ENCODE assay signal across 1 cellular context in genomic region chr9:116843863-116844620, GRCh38.
TF ChIP-seq lines count a peak whose summit lies in the region.

No MANE protein-coding gene starts in this region.

TF ChIP-seq in GM12878, 131 proteins besides CTCF, POLR2A, EP300 and RAD21 (continued from another document):
- no peak for TF ChIP-seq ATF2 (IDR thresholded peaks at IDR 0.05; ENCODE audit: low read length)
- TF ChIP-seq, protein P1, sequence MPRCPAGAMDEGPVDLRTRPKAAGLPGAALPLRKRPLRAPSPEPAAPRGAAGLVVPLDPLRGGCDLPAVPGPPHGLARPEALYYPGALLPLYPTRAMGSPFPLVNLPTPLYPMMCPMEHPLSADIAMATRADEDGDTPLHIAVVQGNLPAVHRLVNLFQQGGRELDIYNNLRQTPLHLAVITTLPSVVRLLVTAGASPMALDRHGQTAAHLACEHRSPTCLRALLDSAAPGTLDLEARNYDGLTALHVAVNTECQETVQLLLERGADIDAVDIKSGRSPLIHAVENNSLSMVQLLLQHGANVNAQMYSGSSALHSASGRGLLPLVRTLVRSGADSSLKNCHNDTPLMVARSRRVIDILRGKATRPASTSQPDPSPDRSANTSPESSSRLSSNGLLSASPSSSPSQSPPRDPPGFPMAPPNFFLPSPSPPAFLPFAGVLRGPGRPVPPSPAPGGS (IDR thresholded peaks at IDR 0.05; ENCODE audit: borderline replicate concordance, insufficient read depth, low read depth, low read length, poor library complexity, severe bottlenecking): no peak
- peak; percentile 39 to 48; a peak in 2 of 4 replicates for TF ChIP-seq IKZF2 (IDR thresholded peaks at IDR 0.05)
- TF ChIP-seq, protein P2, sequence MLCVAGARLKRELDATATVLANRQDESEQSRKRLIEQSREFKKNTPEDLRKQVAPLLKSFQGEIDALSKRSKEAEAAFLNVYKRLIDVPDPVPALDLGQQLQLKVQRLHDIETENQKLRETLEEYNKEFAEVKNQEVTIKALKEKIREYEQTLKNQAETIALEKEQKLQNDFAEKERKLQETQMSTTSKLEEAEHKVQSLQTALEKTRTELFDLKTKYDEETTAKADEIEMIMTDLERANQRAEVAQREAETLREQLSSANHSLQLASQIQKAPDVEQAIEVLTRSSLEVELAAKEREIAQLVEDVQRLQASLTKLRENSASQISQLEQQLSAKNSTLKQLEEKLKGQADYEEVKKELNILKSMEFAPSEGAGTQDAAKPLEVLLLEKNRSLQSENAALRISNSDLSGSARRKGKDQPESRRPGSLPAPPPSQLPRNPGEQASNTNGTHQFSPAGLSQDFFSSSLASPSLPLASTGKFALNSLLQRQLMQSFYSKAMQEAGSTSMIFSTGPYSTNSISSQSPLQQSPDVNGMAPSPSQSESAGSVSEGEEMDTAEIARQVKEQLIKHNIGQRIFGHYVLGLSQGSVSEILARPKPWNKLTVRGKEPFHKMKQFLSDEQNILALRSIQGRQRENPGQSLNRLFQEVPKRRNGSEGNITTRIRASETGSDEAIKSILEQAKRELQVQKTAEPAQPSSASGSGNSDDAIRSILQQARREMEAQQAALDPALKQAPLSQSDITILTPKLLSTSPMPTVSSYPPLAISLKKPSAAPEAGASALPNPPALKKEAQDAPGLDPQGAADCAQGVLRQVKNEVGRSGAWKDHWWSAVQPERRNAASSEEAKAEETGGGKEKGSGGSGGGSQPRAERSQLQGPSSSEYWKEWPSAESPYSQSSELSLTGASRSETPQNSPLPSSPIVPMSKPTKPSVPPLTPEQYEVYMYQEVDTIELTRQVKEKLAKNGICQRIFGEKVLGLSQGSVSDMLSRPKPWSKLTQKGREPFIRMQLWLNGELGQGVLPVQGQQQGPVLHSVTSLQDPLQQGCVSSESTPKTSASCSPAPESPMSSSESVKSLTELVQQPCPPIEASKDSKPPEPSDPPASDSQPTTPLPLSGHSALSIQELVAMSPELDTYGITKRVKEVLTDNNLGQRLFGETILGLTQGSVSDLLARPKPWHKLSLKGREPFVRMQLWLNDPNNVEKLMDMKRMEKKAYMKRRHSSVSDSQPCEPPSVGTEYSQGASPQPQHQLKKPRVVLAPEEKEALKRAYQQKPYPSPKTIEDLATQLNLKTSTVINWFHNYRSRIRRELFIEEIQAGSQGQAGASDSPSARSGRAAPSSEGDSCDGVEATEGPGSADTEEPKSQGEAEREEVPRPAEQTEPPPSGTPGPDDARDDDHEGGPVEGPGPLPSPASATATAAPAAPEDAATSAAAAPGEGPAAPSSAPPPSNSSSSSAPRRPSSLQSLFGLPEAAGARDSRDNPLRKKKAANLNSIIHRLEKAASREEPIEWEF (IDR thresholded peaks at IDR 0.05; ENCODE audit: insufficient replicate concordance, low read depth, low read length): no peak
- TF ChIP-seq, protein P3, sequence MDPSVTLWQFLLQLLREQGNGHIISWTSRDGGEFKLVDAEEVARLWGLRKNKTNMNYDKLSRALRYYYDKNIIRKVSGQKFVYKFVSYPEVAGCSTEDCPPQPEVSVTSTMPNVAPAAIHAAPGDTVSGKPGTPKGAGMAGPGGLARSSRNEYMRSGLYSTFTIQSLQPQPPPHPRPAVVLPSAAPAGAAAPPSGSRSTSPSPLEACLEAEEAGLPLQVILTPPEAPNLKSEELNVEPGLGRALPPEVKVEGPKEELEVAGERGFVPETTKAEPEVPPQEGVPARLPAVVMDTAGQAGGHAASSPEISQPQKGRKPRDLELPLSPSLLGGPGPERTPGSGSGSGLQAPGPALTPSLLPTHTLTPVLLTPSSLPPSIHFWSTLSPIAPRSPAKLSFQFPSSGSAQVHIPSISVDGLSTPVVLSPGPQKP (IDR thresholded peaks at IDR 0.05; ENCODE audit: low read depth, low read length): no peak
- no peak for TF ChIP-seq CBX3 (IDR thresholded peaks at IDR 0.05; ENCODE audit: borderline replicate concordance, low read depth)
- no peak for TF ChIP-seq HDGF (IDR thresholded peaks at IDR 0.05)
- no peak for TF ChIP-seq PAX5 (IDR thresholded peaks at IDR 0.05; ENCODE audit: borderline replicate concordance, low read depth, low read length)
- TF ChIP-seq FOXM1 (IDR thresholded peaks at IDR 0.05; ENCODE audit: low read depth, low read length): no peak; the same call in 1 of the 2 replicates
- TF ChIP-seq SRF (IDR thresholded peaks at IDR 0.05; ENCODE audit: low read depth in 2 of 2, low read length in 2 of 2): no peak
- TF ChIP-seq SIX5 (IDR thresholded peaks at IDR 0.05; ENCODE audit: low read depth, low read length, severe bottlenecking): no peak
- TF ChIP-seq YY1 (IDR thresholded peaks at IDR 0.05; ENCODE audit: low read depth, low read length): no peak
- no peak for TF ChIP-seq JUNB (IDR thresholded peaks at IDR 0.05)
- TF ChIP-seq, protein P4, sequence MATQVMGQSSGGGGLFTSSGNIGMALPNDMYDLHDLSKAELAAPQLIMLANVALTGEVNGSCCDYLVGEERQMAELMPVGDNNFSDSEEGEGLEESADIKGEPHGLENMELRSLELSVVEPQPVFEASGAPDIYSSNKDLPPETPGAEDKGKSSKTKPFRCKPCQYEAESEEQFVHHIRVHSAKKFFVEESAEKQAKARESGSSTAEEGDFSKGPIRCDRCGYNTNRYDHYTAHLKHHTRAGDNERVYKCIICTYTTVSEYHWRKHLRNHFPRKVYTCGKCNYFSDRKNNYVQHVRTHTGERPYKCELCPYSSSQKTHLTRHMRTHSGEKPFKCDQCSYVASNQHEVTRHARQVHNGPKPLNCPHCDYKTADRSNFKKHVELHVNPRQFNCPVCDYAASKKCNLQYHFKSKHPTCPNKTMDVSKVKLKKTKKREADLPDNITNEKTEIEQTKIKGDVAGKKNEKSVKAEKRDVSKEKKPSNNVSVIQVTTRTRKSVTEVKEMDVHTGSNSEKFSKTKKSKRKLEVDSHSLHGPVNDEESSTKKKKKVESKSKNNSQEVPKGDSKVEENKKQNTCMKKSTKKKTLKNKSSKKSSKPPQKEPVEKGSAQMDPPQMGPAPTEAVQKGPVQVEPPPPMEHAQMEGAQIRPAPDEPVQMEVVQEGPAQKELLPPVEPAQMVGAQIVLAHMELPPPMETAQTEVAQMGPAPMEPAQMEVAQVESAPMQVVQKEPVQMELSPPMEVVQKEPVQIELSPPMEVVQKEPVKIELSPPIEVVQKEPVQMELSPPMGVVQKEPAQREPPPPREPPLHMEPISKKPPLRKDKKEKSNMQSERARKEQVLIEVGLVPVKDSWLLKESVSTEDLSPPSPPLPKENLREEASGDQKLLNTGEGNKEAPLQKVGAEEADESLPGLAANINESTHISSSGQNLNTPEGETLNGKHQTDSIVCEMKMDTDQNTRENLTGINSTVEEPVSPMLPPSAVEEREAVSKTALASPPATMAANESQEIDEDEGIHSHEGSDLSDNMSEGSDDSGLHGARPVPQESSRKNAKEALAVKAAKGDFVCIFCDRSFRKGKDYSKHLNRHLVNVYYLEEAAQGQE (IDR thresholded peaks at IDR 0.05; ENCODE audit: low read depth, low read length): no peak
- no peak for TF ChIP-seq IRF4 (IDR thresholded peaks at IDR 0.05; ENCODE audit: low read depth, low read length)
- TF ChIP-seq NFIC (IDR thresholded peaks at IDR 0.05; ENCODE audit: low read depth, low read length): peak; percentile 26; the same call in 1 of the 2 replicates
- no peak for TF ChIP-seq EGR1 (IDR thresholded peaks at IDR 0.05; ENCODE audit: borderline replicate concordance in 1 of 2, low read depth in 2 of 2, low read length in 2 of 2)
- TF ChIP-seq KLF5 (IDR thresholded peaks at IDR 0.05; ENCODE audit: partially characterized antibody): no peak
- no peak for TF ChIP-seq JUND (IDR thresholded peaks at IDR 0.05; ENCODE audit: low read depth, low read length)
- peak; percentile 71 for TF ChIP-seq MTA2 (IDR thresholded peaks at IDR 0.05; ENCODE audit: low read depth)
- no peak for TF ChIP-seq SPI1 (IDR thresholded peaks at IDR 0.05; ENCODE audit: borderline replicate concordance, insufficient read depth, low read depth, low read length)
- no peak for TF ChIP-seq SMC3 (IDR thresholded peaks at IDR 0.05; ENCODE audit: borderline replicate concordance, low read length)
- peak; percentile 58 for TF ChIP-seq IKZF1 (conservative IDR thresholded peaks at IDR 0.05)
- TF ChIP-seq PBX3 (IDR thresholded peaks at IDR 0.05; ENCODE audit: insufficient replicate concordance, low read depth, low read length): no peak
- TF ChIP-seq NKRF (conservative IDR thresholded peaks at IDR 0.05): no peak
- TF ChIP-seq POU2F2 (IDR thresholded peaks at IDR 0.05; ENCODE audit: borderline replicate concordance, low read depth, low read length): peak; percentile 22; the same call in 1 of the 3 replicates
- peak; percentile 84 for TF ChIP-seq NR2F1 (conservative IDR thresholded peaks at IDR 0.05)
- no peak for TF ChIP-seq MXI1 (IDR thresholded peaks at IDR 0.05; ENCODE audit: low read depth, low read length)
- TF ChIP-seq BHLHE40 (IDR thresholded peaks at IDR 0.05; ENCODE audit: borderline replicate concordance in 1 of 2, low read depth in 2 of 2, low read length in 1 of 2): peak in 1 of 2 experiments; percentile 33; a peak in 2 of 4 replicates
- no peak for TF ChIP-seq RFX5 (IDR thresholded peaks at IDR 0.05; ENCODE audit: low read depth, low read length)
- TF ChIP-seq, protein P5, sequence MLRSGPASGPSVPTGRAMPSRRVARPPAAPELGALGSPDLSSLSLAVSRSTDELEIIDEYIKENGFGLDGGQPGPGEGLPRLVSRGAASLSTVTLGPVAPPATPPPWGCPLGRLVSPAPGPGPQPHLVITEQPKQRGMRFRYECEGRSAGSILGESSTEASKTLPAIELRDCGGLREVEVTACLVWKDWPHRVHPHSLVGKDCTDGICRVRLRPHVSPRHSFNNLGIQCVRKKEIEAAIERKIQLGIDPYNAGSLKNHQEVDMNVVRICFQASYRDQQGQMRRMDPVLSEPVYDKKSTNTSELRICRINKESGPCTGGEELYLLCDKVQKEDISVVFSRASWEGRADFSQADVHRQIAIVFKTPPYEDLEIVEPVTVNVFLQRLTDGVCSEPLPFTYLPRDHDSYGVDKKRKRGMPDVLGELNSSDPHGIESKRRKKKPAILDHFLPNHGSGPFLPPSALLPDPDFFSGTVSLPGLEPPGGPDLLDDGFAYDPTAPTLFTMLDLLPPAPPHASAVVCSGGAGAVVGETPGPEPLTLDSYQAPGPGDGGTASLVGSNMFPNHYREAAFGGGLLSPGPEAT (IDR thresholded peaks at IDR 0.05; ENCODE audit: low read depth): no peak
- no peak for TF ChIP-seq TCF7 (IDR thresholded peaks at IDR 0.05; ENCODE audit: borderline replicate concordance)
TF ChIP-seq in GM12878: peak in this region for 9.
